9 cellular contexts compared by ENCODE assay signal in the genomic region with DNA sequence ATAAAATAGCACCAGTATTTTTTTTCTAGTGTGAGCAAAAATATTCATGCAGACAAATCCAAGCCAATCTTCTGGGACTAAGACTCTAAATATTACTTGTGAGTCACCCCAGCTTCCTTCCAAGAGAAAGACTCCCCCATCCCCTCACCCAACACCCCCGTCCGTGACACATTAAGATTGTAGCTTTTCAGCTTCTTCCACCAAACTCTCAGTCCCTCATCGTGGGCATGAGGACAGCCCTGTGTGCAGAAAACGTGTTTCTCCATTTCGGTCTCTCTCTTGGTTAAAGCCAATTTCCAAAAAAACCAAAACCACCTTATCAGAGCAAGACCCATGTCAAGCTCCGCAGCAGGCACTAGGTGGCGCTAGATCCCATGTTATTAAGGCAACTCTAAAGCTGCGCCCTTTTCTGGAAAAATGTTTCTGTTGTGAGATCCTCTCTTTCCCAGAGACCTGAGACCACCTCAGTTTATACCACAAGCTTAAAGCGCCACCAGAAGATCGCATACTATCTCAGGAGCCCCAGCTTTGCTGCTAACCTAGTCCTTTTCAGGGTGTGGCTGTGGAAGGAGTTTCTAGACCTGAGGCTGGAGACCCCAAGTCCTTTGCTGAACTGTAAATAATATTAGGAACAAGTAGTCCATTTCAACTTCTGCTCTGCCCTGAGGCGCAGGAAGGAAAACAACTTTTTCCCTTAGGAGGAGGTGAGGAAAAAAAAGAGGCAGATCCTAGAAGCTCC.
DNase-seq lines count a peak whose midpoint lies in the region; ATAC-seq and TF ChIP-seq lines count a peak whose summit lies in the region.
"Had no signal": no experiment of that assay in that cellular context is flagged by ENCODE, and none has a peak within 500 bp of the region (broad histone marks: within the 10 kb centered on the region; RNA-seq: fewer than 3 reads in every experiment).

No MANE protein-coding gene starts in this region.

- no peaks in the 10 kb centered on the region for H3K9me3 Mint-ChIP-seq in activated T-helper 2 cell treated with anti-CD3 and anti-CD28 coated beads, Interferon-gamma antibody, Interleukin-2, Interleukin-4, amounts not matched to agents 10 μg/mL and 5 μg/mL and 100 μg/mL, durations not matched to agents 14 hours and 24 hours and 36 hours
- no peaks in the 10 kb centered on the region for H3K9me3 Mint-ChIP-seq in nephron
- no peaks in the 10 kb centered on the region for H3K9me3 Mint-ChIP-seq in stimulated activated naive B cell treated with anti-CD40 and anti-IgM and Interleukin-4, amounts not matched to agents 10 μg/mL and 1 μg/mL and 100 μg/mL, for 72 hours

- H3K36me3 Mint-ChIP-seq in activated T-helper 2 cell treated with anti-CD3 and anti-CD28 coated beads, Interferon-gamma antibody, Interleukin-2, Interleukin-4, amounts not matched to agents 10 μg/mL and 5 μg/mL and 100 μg/mL, durations not matched to agents 14 hours and 24 hours and 36 hours (ENCODE audit: low read depth), result no peaks in the 10 kb centered on the region
- no peaks in the 10 kb centered on the region for H3K36me3 Mint-ChIP-seq in nephron (ENCODE audit: low read depth)
- H3K36me3 Mint-ChIP-seq in stimulated activated naive B cell treated with anti-CD40 and anti-IgM and Interleukin-4, amounts not matched to agents 10 μg/mL and 1 μg/mL and 100 μg/mL, for 72 hours, result no peaks in the 10 kb centered on the region

- POLR2A ChIA-PET in RWPE1 (lab: Yijun Ruan, JAX; ENCODE audit: low non-redundant PET), result interaction anchor here (0.6 kb wide), 1 partner anchor 758 kb away, joined by 3 read pairs; no protein-coding TSS in a partner anchor

- peak; percentile 95 for TF ChIP-seq CTCF in Loucy (conservative IDR thresholded peaks at IDR 0.05; ENCODE audit: low read length)
- TF ChIP-seq CTCF in RWPE1 (conservative IDR thresholded peaks at IDR 0.05; ENCODE audit: low read depth), result peak; percentile 84
- peak; percentile 87 to 95 (median 91) for TF ChIP-seq CTCF in nephron (IDR thresholded peaks at IDR 0.05; ENCODE audit: unreplicated experiment in 3 of 3)

- no peaks in the 10 kb centered on the region for H3K27me3 ChIP-seq in Loucy (ENCODE audit: insufficient read depth, low read length, poor library complexity, severe bottlenecking)

- H3K9me2 ChIP-seq in Loucy (replicated peaks; ENCODE audit: low read depth, low read length), result no peaks in the 10 kb centered on the region

- H3F3A ChIP-seq in Loucy (ENCODE audit: low read depth), result no peaks in the 10 kb centered on the region

- H4K20me1 ChIP-seq in Loucy (ENCODE audit: insufficient read depth, low read length, poor library complexity, severe bottlenecking), result no peaks in the 10 kb centered on the region

- peaks cover 13% of the 10 kb centered on the region for H3K4me1 ChIP-seq in Loucy (ENCODE audit: insufficient read depth, low read length, poor library complexity, severe bottlenecking)

- H3K9me3 ChIP-seq in Loucy (ENCODE audit: insufficient read depth, low read depth, low read length), result no peaks in the 10 kb centered on the region

- H3K9ac ChIP-seq in Loucy (ENCODE audit: low read depth, low read length, poor library complexity, severe bottlenecking), result no peak overlapping the region

- H3K4me3 ChIP-seq in Loucy (ENCODE audit: low read length, poor library complexity, severe bottlenecking), result no peak overlapping the region

- H2AFZ ChIP-seq in Loucy (ENCODE audit: low read length), result peak overlapping the region; percentile 44

- intact Hi-C loops in activated T-helper 2 cell treated with anti-CD3 and anti-CD28 coated beads, Interferon-gamma antibody, Interleukin-2, Interleukin-4, amounts not matched to agents 10 μg/mL and 5 μg/mL and 100 μg/mL, durations not matched to agents 14 hours and 24 hours and 36 hours (cut with micrococcal nuclease), result loop anchor here (1.0 to 2.0 kb wide), 4 partner anchors 157 to 542 kb away; a partner anchor contains a TSS

- H3K79me2 ChIP-seq in Loucy (ENCODE audit: insufficient read depth, low read length), result no peaks in the 10 kb centered on the region

- H3K4me3 Mint-ChIP-seq in activated T-helper 2 cell treated with anti-CD3 and anti-CD28 coated beads, Interferon-gamma antibody, Interleukin-2, Interleukin-4, amounts not matched to agents 10 μg/mL and 5 μg/mL and 100 μg/mL, durations not matched to agents 14 hours and 24 hours and 36 hours (ENCODE audit: low read depth), result no peak overlapping the region
- H3K4me3 Mint-ChIP-seq in nephron, result peak overlapping the region; percentile 52 to 80 (median 76)
- H3K4me3 Mint-ChIP-seq in stimulated activated naive B cell treated with anti-CD40 and anti-IgM and Interleukin-4, amounts not matched to agents 10 μg/mL and 1 μg/mL and 100 μg/mL, for 72 hours, result peak overlapping the region; percentile 51 to 67

- H3K4me2 ChIP-seq in Loucy (ENCODE audit: low read depth, low read length, poor library complexity, severe bottlenecking), result peak overlapping the region; percentile 48

- H3K36me3 ChIP-seq in Loucy (ENCODE audit: insufficient read depth, low read length), result no peaks in the 10 kb centered on the region

- peaks cover 7% of the 10 kb centered on the region for H3K27me3 Mint-ChIP-seq in activated T-helper 2 cell treated with anti-CD3 and anti-CD28 coated beads, Interferon-gamma antibody, Interleukin-2, Interleukin-4, amounts not matched to agents 10 μg/mL and 5 μg/mL and 100 μg/mL, durations not matched to agents 14 hours and 24 hours and 36 hours (ENCODE audit: low read depth)
- peaks cover 10% of the 10 kb centered on the region for H3K27me3 Mint-ChIP-seq in nephron (ENCODE audit: low read depth)
- no peaks in the 10 kb centered on the region for H3K27me3 Mint-ChIP-seq in stimulated activated naive B cell treated with anti-CD40 and anti-IgM and Interleukin-4, amounts not matched to agents 10 μg/mL and 1 μg/mL and 100 μg/mL, for 72 hours

- CTCF ChIA-PET in RWPE1 (lab: Yijun Ruan, JAX), result interaction anchor here (0.5 to 5.9 kb wide), 42 partner anchors 8 to 1375 kb away, joined by 3 to 64 read pairs (median 4); a partner anchor contains a TSS

- peak overlapping the region; percentile 38; the same call in 1 of the 2 replicates for H3K27ac ChIP-seq in RWPE1
- H3K27ac ChIP-seq: epithelial cell of prostate had no signal

- DNase-seq in DMS 273 treated with DMSO at 0.1 percent for 48 hours (lab: John Stamatoyannopoulos, UW) (peak; percentile 41), RWPE1 (ENCODE audit: low spot score) (peak; percentile 52), fibroblast of the conjunctiva (ENCODE audit: low read depth) (peak; percentile 90)
- DNase-seq in activated T-helper 2 cell treated with anti-CD3 and anti-CD28 coated beads, Interferon-gamma antibody, Interleukin-2, Interleukin-4, amounts not matched to agents 10 μg/mL and 5 μg/mL and 100 μg/mL, durations not matched to agents 14 hours and 24 hours and 36 hours (ENCODE audit: low spot score), result peak; percentile 54
- DNase-seq in stimulated activated naive B cell treated with anti-CD40 and anti-IgM and Interleukin-4, amounts not matched to agents 10 μg/mL and 1 μg/mL and 100 μg/mL, for 72 hours, result peak; percentile 49

- peak in 1 of 2 donors; percentile 12 for ATAC-seq in stimulated activated naive B cell treated with anti-CD40 and anti-IgM and Interleukin-4, amounts not matched to agents 10 μg/mL and 1 μg/mL and 100 μg/mL, for 72 hours (replicated peaks)
- ATAC-seq in HG03432 (IDR thresholded peaks at IDR 0.05; ENCODE audit: unreplicated experiment), result no peak

- peaks cover 46% of the 10 kb centered on the region for H3K4me1 Mint-ChIP-seq in activated T-helper 2 cell treated with anti-CD3 and anti-CD28 coated beads, Interferon-gamma antibody, Interleukin-2, Interleukin-4, amounts not matched to agents 10 μg/mL and 5 μg/mL and 100 μg/mL, durations not matched to agents 14 hours and 24 hours and 36 hours (ENCODE audit: low read depth)
- peaks cover 46% of the 10 kb centered on the region for H3K4me1 Mint-ChIP-seq in nephron
- peaks cover 36 to 52% of the 10 kb centered on the region in 2 donors for H3K4me1 Mint-ChIP-seq in stimulated activated naive B cell treated with anti-CD40 and anti-IgM and Interleukin-4, amounts not matched to agents 10 μg/mL and 1 μg/mL and 100 μg/mL, for 72 hours

- peak overlapping the region; percentile 64 for H3K27ac Mint-ChIP-seq in activated T-helper 2 cell treated with anti-CD3 and anti-CD28 coated beads, Interferon-gamma antibody, Interleukin-2, Interleukin-4, amounts not matched to agents 10 μg/mL and 5 μg/mL and 100 μg/mL, durations not matched to agents 14 hours and 24 hours and 36 hours
- H3K27ac Mint-ChIP-seq in nephron, result peak overlapping the region; percentile 83 to 88 (median 85)
- no peak overlapping the region for H3K27ac Mint-ChIP-seq in stimulated activated naive B cell treated with anti-CD40 and anti-IgM and Interleukin-4, amounts not matched to agents 10 μg/mL and 1 μg/mL and 100 μg/mL, for 72 hours
